ENCODE assay signal across 1 cellular context in the genomic region with DNA sequence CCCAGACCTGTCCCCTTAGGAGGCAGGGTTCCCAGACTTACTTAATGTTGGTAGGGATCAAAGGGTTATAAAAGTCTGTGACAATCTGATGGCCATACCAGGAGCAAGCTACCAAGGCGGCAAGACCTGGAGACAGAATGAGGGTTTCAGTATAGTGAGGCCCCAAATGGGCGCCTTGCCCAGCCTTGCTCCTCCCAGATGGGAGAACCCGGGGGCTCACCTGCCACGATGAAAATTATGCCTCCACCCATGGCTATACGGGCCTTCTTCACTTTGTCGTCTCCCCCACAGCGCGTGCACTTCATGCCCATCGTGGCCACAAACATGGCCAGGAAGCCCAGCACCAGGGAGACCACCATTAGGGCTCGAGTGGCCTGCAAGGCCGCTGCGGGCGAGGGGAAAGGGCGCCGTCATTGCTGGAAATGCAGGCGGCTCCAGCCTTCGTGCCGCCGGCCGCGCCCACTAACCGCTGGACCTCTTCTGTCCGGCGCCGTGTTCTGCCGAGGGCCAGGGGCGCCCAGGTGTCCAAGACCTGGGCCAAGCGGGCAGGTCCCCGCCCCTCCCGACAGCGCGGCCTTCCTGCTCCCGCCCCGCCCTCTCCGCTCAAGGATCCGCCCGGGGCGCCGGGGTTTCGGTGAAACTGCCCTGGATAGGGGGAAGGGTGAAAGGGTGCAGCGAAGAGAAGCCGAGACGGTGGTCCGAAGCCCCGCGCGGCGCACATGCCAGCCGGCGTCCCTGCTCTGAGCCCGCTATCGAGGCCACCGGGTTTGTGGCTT.
TF ChIP-seq lines count a peak whose summit lies in the region.

No MANE protein-coding gene starts in this region.

TF ChIP-seq in WTC11, 78 proteins besides CTCF, POLR2A, EP300 and RAD21 (continued from another document and continues in another):
- TF ChIP-seq, protein P1, sequence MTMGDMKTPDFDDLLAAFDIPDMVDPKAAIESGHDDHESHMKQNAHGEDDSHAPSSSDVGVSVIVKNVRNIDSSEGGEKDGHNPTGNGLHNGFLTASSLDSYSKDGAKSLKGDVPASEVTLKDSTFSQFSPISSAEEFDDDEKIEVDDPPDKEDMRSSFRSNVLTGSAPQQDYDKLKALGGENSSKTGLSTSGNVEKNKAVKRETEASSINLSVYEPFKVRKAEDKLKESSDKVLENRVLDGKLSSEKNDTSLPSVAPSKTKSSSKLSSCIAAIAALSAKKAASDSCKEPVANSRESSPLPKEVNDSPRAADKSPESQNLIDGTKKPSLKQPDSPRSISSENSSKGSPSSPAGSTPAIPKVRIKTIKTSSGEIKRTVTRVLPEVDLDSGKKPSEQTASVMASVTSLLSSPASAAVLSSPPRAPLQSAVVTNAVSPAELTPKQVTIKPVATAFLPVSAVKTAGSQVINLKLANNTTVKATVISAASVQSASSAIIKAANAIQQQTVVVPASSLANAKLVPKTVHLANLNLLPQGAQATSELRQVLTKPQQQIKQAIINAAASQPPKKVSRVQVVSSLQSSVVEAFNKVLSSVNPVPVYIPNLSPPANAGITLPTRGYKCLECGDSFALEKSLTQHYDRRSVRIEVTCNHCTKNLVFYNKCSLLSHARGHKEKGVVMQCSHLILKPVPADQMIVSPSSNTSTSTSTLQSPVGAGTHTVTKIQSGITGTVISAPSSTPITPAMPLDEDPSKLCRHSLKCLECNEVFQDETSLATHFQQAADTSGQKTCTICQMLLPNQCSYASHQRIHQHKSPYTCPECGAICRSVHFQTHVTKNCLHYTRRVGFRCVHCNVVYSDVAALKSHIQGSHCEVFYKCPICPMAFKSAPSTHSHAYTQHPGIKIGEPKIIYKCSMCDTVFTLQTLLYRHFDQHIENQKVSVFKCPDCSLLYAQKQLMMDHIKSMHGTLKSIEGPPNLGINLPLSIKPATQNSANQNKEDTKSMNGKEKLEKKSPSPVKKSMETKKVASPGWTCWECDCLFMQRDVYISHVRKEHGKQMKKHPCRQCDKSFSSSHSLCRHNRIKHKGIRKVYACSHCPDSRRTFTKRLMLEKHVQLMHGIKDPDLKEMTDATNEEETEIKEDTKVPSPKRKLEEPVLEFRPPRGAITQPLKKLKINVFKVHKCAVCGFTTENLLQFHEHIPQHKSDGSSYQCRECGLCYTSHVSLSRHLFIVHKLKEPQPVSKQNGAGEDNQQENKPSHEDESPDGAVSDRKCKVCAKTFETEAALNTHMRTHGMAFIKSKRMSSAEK (CRISPR knock-in tag; IDR thresholded peaks at IDR 0.05; ENCODE audit: borderline replicate concordance): no peak
- TF ChIP-seq IRF2 (CRISPR knock-in tag; IDR thresholded peaks at IDR 0.05; ENCODE audit: borderline replicate concordance, low read depth): no peak
- 0 out of 2 replicates have a peak, but pooled peaks have one; percentile 46 for TF ChIP-seq SMAD3 (CRISPR knock-in tag; IDR thresholded peaks at IDR 0.05; ENCODE audit: borderline replicate concordance)
- TF ChIP-seq, protein P2, sequence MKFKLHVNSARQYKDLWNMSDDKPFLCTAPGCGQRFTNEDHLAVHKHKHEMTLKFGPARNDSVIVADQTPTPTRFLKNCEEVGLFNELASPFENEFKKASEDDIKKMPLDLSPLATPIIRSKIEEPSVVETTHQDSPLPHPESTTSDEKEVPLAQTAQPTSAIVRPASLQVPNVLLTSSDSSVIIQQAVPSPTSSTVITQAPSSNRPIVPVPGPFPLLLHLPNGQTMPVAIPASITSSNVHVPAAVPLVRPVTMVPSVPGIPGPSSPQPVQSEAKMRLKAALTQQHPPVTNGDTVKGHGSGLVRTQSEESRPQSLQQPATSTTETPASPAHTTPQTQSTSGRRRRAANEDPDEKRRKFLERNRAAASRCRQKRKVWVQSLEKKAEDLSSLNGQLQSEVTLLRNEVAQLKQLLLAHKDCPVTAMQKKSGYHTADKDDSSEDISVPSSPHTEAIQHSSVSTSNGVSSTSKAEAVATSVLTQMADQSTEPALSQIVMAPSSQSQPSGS (CRISPR knock-in tag; IDR thresholded peaks at IDR 0.05; ENCODE audit: borderline replicate concordance, low read depth): no peak
- TF ChIP-seq, protein P3, sequence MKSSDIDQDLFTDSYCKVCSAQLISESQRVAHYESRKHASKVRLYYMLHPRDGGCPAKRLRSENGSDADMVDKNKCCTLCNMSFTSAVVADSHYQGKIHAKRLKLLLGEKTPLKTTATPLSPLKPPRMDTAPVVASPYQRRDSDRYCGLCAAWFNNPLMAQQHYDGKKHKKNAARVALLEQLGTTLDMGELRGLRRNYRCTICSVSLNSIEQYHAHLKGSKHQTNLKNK (CRISPR knock-in tag; IDR thresholded peaks at IDR 0.05): no peak
- TF ChIP-seq, protein P4, sequence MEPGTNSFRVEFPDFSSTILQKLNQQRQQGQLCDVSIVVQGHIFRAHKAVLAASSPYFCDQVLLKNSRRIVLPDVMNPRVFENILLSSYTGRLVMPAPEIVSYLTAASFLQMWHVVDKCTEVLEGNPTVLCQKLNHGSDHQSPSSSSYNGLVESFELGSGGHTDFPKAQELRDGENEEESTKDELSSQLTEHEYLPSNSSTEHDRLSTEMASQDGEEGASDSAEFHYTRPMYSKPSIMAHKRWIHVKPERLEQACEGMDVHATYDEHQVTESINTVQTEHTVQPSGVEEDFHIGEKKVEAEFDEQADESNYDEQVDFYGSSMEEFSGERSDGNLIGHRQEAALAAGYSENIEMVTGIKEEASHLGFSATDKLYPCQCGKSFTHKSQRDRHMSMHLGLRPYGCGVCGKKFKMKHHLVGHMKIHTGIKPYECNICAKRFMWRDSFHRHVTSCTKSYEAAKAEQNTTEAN (CRISPR knock-in tag; IDR thresholded peaks at IDR 0.05): 0 out of 2 replicates have a peak, but pooled peaks have one; percentile 41
- TF ChIP-seq KAT7 (CRISPR knock-in tag; IDR thresholded peaks at IDR 0.05; ENCODE audit: borderline replicate concordance): no peak
- TF ChIP-seq, protein P5, sequence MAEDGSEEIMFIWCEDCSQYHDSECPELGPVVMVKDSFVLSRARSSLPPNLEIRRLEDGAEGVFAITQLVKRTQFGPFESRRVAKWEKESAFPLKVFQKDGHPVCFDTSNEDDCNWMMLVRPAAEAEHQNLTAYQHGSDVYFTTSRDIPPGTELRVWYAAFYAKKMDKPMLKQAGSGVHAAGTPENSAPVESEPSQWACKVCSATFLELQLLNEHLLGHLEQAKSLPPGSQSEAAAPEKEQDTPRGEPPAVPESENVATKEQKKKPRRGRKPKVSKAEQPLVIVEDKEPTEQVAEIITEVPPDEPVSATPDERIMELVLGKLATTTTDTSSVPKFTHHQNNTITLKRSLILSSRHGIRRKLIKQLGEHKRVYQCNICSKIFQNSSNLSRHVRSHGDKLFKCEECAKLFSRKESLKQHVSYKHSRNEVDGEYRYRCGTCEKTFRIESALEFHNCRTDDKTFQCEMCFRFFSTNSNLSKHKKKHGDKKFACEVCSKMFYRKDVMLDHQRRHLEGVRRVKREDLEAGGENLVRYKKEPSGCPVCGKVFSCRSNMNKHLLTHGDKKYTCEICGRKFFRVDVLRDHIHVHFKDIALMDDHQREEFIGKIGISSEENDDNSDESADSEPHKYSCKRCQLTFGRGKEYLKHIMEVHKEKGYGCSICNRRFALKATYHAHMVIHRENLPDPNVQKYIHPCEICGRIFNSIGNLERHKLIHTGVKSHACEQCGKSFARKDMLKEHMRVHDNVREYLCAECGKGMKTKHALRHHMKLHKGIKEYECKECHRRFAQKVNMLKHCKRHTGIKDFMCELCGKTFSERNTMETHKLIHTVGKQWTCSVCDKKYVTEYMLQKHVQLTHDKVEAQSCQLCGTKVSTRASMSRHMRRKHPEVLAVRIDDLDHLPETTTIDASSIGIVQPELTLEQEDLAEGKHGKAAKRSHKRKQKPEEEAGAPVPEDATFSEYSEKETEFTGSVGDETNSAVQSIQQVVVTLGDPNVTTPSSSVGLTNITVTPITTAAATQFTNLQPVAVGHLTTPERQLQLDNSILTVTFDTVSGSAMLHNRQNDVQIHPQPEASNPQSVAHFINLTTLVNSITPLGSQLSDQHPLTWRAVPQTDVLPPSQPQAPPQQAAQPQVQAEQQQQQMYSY (CRISPR knock-in tag; IDR thresholded peaks at IDR 0.05): peak; percentile 53; the same call in 1 of the 2 replicates
- TF ChIP-seq GRHL2 (CRISPR knock-in tag; IDR thresholded peaks at IDR 0.05; ENCODE audit: insufficient replicate concordance, severe bottlenecking): no peak
- TF ChIP-seq, protein P6, sequence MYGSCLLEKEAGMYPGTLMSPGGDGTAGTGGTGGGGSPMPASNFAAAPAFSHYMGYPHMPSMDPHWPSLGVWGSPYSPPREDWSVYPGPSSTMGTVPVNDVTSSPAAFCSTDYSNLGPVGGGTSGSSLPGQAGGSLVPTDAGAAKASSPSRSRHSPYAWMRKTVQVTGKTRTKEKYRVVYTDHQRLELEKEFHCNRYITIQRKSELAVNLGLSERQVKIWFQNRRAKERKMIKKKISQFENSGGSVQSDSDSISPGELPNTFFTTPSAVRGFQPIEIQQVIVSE (CRISPR knock-in tag; IDR thresholded peaks at IDR 0.05; ENCODE audit: borderline replicate concordance): no peak
- TF ChIP-seq, protein P7, sequence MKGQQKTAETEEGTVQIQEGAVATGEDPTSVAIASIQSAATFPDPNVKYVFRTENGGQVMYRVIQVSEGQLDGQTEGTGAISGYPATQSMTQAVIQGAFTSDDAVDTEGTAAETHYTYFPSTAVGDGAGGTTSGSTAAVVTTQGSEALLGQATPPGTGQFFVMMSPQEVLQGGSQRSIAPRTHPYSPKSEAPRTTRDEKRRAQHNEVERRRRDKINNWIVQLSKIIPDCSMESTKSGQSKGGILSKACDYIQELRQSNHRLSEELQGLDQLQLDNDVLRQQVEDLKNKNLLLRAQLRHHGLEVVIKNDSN (CRISPR knock-in tag; IDR thresholded peaks at IDR 0.05): 0 out of 2 replicates have a peak, but pooled peaks have one; percentile 13
- TF ChIP-seq, protein P8, sequence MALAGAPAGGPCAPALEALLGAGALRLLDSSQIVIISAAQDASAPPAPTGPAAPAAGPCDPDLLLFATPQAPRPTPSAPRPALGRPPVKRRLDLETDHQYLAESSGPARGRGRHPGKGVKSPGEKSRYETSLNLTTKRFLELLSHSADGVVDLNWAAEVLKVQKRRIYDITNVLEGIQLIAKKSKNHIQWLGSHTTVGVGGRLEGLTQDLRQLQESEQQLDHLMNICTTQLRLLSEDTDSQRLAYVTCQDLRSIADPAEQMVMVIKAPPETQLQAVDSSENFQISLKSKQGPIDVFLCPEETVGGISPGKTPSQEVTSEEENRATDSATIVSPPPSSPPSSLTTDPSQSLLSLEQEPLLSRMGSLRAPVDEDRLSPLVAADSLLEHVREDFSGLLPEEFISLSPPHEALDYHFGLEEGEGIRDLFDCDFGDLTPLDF (CRISPR knock-in tag; IDR thresholded peaks at IDR 0.05): 0 out of 2 replicates have a peak, but pooled peaks have one; percentile 13
- no peak for TF ChIP-seq ZNF396 (CRISPR knock-in tag; IDR thresholded peaks at IDR 0.05; ENCODE audit: borderline replicate concordance)
- TF ChIP-seq NR3C1 (CRISPR knock-in tag; conservative IDR thresholded peaks at IDR 0.05; ENCODE audit: low read depth): no peak; the same call in 1 of the 2 replicates
- TF ChIP-seq, protein P9, sequence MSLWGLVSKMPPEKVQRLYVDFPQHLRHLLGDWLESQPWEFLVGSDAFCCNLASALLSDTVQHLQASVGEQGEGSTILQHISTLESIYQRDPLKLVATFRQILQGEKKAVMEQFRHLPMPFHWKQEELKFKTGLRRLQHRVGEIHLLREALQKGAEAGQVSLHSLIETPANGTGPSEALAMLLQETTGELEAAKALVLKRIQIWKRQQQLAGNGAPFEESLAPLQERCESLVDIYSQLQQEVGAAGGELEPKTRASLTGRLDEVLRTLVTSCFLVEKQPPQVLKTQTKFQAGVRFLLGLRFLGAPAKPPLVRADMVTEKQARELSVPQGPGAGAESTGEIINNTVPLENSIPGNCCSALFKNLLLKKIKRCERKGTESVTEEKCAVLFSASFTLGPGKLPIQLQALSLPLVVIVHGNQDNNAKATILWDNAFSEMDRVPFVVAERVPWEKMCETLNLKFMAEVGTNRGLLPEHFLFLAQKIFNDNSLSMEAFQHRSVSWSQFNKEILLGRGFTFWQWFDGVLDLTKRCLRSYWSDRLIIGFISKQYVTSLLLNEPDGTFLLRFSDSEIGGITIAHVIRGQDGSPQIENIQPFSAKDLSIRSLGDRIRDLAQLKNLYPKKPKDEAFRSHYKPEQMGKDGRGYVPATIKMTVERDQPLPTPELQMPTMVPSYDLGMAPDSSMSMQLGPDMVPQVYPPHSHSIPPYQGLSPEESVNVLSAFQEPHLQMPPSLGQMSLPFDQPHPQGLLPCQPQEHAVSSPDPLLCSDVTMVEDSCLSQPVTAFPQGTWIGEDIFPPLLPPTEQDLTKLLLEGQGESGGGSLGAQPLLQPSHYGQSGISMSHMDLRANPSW (CRISPR knock-in tag; conservative IDR thresholded peaks at IDR 0.05; ENCODE audit: low read depth): no peak
- no peak for TF ChIP-seq ATF1 (CRISPR knock-in tag; IDR thresholded peaks at IDR 0.05)
- TF ChIP-seq ELF4 (CRISPR knock-in tag; IDR thresholded peaks at IDR 0.05; ENCODE audit: low read depth): no peak
- TF ChIP-seq ZNF416 (CRISPR knock-in tag; IDR thresholded peaks at IDR 0.05): no peak
- no peak for TF ChIP-seq TP53 (CRISPR knock-in tag; IDR thresholded peaks at IDR 0.05)
- TF ChIP-seq GABPB1 (CRISPR knock-in tag; IDR thresholded peaks at IDR 0.05): no peak
- TF ChIP-seq FOXJ3 (CRISPR knock-in tag; IDR thresholded peaks at IDR 0.05; ENCODE audit: borderline replicate concordance): no peak
- no peak; the same call in 1 of the 2 replicates for TF ChIP-seq ZNF232 (CRISPR knock-in tag; IDR thresholded peaks at IDR 0.05)
- no peak for TF ChIP-seq EMX1 (CRISPR knock-in tag; IDR thresholded peaks at IDR 0.05)
- TF ChIP-seq SMAD4 (CRISPR knock-in tag; IDR thresholded peaks at IDR 0.05): no peak
- no peak for TF ChIP-seq NFE2L1 (CRISPR knock-in tag; IDR thresholded peaks at IDR 0.05)
- TF ChIP-seq, protein P10, sequence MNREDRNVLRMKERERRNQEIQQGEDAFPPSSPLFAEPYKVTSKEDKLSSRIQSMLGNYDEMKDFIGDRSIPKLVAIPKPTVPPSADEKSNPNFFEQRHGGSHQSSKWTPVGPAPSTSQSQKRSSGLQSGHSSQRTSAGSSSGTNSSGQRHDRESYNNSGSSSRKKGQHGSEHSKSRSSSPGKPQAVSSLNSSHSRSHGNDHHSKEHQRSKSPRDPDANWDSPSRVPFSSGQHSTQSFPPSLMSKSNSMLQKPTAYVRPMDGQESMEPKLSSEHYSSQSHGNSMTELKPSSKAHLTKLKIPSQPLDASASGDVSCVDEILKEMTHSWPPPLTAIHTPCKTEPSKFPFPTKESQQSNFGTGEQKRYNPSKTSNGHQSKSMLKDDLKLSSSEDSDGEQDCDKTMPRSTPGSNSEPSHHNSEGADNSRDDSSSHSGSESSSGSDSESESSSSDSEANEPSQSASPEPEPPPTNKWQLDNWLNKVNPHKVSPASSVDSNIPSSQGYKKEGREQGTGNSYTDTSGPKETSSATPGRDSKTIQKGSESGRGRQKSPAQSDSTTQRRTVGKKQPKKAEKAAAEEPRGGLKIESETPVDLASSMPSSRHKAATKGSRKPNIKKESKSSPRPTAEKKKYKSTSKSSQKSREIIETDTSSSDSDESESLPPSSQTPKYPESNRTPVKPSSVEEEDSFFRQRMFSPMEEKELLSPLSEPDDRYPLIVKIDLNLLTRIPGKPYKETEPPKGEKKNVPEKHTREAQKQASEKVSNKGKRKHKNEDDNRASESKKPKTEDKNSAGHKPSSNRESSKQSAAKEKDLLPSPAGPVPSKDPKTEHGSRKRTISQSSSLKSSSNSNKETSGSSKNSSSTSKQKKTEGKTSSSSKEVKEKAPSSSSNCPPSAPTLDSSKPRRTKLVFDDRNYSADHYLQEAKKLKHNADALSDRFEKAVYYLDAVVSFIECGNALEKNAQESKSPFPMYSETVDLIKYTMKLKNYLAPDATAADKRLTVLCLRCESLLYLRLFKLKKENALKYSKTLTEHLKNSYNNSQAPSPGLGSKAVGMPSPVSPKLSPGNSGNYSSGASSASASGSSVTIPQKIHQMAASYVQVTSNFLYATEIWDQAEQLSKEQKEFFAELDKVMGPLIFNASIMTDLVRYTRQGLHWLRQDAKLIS (CRISPR knock-in tag; IDR thresholded peaks at IDR 0.05; ENCODE audit: borderline replicate concordance): peak; percentile 34; the same call in 1 of the 2 replicates
